17 cellular contexts compared by ENCODE assay signal in the genomic region with DNA sequence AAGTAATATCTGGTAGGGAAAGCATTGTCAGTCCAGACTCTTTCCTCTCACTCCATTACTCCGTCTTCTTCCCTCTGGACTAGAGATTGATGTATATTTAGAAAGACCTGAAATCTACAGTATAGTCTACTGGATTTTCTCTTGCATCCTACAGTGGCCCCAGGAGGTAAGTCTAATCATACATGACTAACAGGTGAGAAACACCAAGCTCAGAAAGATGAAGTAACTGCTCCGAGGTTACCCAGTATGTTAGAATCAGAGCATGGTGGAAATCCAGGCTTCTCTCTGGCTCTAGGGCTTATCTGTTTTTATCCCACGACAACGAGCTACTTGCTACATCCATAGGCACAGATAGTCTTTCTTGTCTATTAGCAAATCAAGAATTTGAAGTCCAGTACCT.
A peak's percentile ranks its signal among the peaks of the same experiment; 100 is the strongest.
DNase-seq lines count a peak whose midpoint lies in the region; ATAC-seq and TF ChIP-seq lines count a peak whose summit lies in the region.
"Had no signal": no experiment of that assay in that cellular context is flagged by ENCODE, and none has a peak within 500 bp of the region (broad histone marks: within the 10 kb centered on the region; RNA-seq: fewer than 3 reads in every experiment).

No MANE protein-coding gene starts in this region.

- no peak overlapping the region for H3K27ac Mint-ChIP-seq in GM23338
- H3K27ac Mint-ChIP-seq: CD14-positive monocyte; CD4-positive, alpha-beta memory T cell; H9 had no signal

- no peaks in the 10 kb centered on the region for H3K9me2 ChIP-seq in GM23338 (ENCODE audit: insufficient read depth)

- no peak overlapping the region for H3K4me2 ChIP-seq in GM23338
- H3K4me2 ChIP-seq: BLaER1 had no signal

- H3K4me1 Mint-ChIP-seq in GM23338 = peaks cover 2% of the 10 kb centered on the region; the same call in 1 of the 3 replicates
- H3K4me1 Mint-ChIP-seq: CD14-positive monocyte; CD4-positive, alpha-beta memory T cell; H9 had no signal

- no peaks in the 10 kb centered on the region for H3K9me3 Mint-ChIP-seq in GM23338
- H3K9me3 Mint-ChIP-seq: H9 had no signal

- ATAC-seq in RWPE2 (ENCODE audit: low read depth) (peak; percentile 40; the same call in 1 of the 3 replicates), HG03442 (IDR thresholded peaks at IDR 0.05; ENCODE audit: unreplicated experiment) (no peak), GM23338 (no peak)

- H3K4me3 Mint-ChIP-seq in GM23338 = no peak overlapping the region
- H3K4me3 Mint-ChIP-seq: CD14-positive monocyte; CD4-positive, alpha-beta memory T cell; H9 had no signal

- H3K79me2 ChIP-seq in GM23338 (replicated peaks; ENCODE audit: insufficient read depth) = no peaks in the 10 kb centered on the region

- no peaks in the 10 kb centered on the region; the same call in 2 of the 3 replicates for H3K36me3 Mint-ChIP-seq in GM23338 (ENCODE audit: low read depth)
- H3K36me3 Mint-ChIP-seq: CD14-positive monocyte; CD4-positive, alpha-beta memory T cell had no signal

- no peaks in the 10 kb centered on the region for H3K27me3 Mint-ChIP-seq in GM23338 (ENCODE audit: insufficient read depth, low read depth, poor library complexity)
- H3K27me3 Mint-ChIP-seq: CD4-positive, alpha-beta memory T cell had no signal

- TF ChIP-seq CTCF in RWPE2 (IDR thresholded peaks at IDR 0.05; ENCODE audit: poor library complexity, severe bottlenecking) (no peak), GM23338 (conservative IDR thresholded peaks at IDR 0.05; ENCODE audit: low read depth in 2 of 2) (no peak)

- H3K27ac ChIP-seq in RWPE2 (ENCODE audit: poor library complexity, severe bottlenecking) = no peak overlapping the region
- H3K27ac ChIP-seq in epithelial cell of prostate = peak overlapping the region; percentile 28
- H3K27ac ChIP-seq in GM23338 (ENCODE audit: low read depth) = no peak overlapping the region
- H3K27ac ChIP-seq: 22Rv1, BLaER1, HL-60 had no signal

- H3K36me3 ChIP-seq in RWPE2 (ENCODE audit: low read depth) (no peaks in the 10 kb centered on the region), GM23338 (ENCODE audit: insufficient read depth) (no peaks in the 10 kb centered on the region)
- H3K36me3 ChIP-seq: BLaER1 had no signal

- no peak overlapping the region for H2AFZ ChIP-seq in GM23338

- H3K27me3 ChIP-seq in RWPE2 (ENCODE audit: insufficient read depth, poor library complexity, severe bottlenecking) = no peaks in the 10 kb centered on the region
- no peaks in the 10 kb centered on the region for H3K27me3 ChIP-seq in GM23338 (ENCODE audit: insufficient read depth)
- H3K27me3 ChIP-seq: BLaER1 had no signal

- DNase-seq in NCI-H82 (lab: John Stamatoyannopoulos, UW) = peak; percentile 25
- no peak for DNase-seq in NCI-H82 treated with DMSO at 0.1 percent for 48 hours (lab: John Stamatoyannopoulos, UW; ENCODE audit: unreplicated experiment)
- no peak for DNase-seq in RWPE2 (ENCODE audit: low spot score)
- no peak for DNase-seq in epithelial cell of prostate (ENCODE audit: low read depth, low spot score)
- peak; percentile 15 for DNase-seq in kidney tubule cell (ENCODE audit: low spot score)
- no peak for DNase-seq in medulla oblongata (ENCODE audit: extremely low spot score)
- DNase-seq in GM23338 (ENCODE audit: low spot score) = no peak
- DNase-seq: CD4-positive, alpha-beta memory T cell; DMS153; DMS79; GDM1; H9 had no signal

- no peaks in the 10 kb centered on the region for H3F3A ChIP-seq in GM23338 (replicated peaks; ENCODE audit: low read depth)

- H3K9me3 ChIP-seq in RWPE2 (ENCODE audit: severe bottlenecking) = no peaks in the 10 kb centered on the region
- H3K9me3 ChIP-seq: BLaER1 had no signal

- H4K20me1 ChIP-seq in GM23338 (replicated peaks; ENCODE audit: insufficient read depth) = no peaks in the 10 kb centered on the region
- H4K20me1 ChIP-seq: BLaER1 had no signal

- H3K4me1 ChIP-seq in RWPE2 (ENCODE audit: insufficient read depth, poor library complexity, severe bottlenecking) (peaks cover 20% of the 10 kb centered on the region), GM23338 (ENCODE audit: insufficient read depth) (no peaks in the 10 kb centered on the region; the same call in 1 of the 2 replicates)
- H3K4me1 ChIP-seq: BLaER1 had no signal

- H3K4me3 ChIP-seq in RWPE2 (ENCODE audit: severe bottlenecking) (no peak overlapping the region), GM23338 (no peak overlapping the region)
- H3K4me3 ChIP-seq: BLaER1 had no signal

TF ChIP-seq in GM23338, 12 proteins besides CTCF, POLR2A, EP300 and RAD21 (continues in another document):
- no peak for TF ChIP-seq ZNF331 (CRISPR knock-in tag; IDR thresholded peaks at IDR 0.05; ENCODE audit: low read depth)
- no peak for TF ChIP-seq STAT1 (IDR thresholded peaks at IDR 0.05; ENCODE audit: unreplicated experiment)
- no peak for TF ChIP-seq NANOG (IDR thresholded peaks at IDR 0.05; ENCODE audit: borderline replicate concordance)
- TF ChIP-seq, protein P1, sequence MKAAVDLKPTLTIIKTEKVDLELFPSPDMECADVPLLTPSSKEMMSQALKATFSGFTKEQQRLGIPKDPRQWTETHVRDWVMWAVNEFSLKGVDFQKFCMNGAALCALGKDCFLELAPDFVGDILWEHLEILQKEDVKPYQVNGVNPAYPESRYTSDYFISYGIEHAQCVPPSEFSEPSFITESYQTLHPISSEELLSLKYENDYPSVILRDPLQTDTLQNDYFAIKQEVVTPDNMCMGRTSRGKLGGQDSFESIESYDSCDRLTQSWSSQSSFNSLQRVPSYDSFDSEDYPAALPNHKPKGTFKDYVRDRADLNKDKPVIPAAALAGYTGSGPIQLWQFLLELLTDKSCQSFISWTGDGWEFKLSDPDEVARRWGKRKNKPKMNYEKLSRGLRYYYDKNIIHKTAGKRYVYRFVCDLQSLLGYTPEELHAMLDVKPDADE (IDR thresholded peaks at IDR 0.05) = no peak
- TF ChIP-seq EZH2 (IDR thresholded peaks at IDR 0.05; ENCODE audit: low read depth, unreplicated experiment) = no peak
- no peak for TF ChIP-seq ZNF114 (CRISPR knock-in tag; IDR thresholded peaks at IDR 0.05)
- TF ChIP-seq CREB1 (CRISPR knock-in tag; IDR thresholded peaks at IDR 0.05; ENCODE audit: low read depth) = no peak
- TF ChIP-seq, protein P2, sequence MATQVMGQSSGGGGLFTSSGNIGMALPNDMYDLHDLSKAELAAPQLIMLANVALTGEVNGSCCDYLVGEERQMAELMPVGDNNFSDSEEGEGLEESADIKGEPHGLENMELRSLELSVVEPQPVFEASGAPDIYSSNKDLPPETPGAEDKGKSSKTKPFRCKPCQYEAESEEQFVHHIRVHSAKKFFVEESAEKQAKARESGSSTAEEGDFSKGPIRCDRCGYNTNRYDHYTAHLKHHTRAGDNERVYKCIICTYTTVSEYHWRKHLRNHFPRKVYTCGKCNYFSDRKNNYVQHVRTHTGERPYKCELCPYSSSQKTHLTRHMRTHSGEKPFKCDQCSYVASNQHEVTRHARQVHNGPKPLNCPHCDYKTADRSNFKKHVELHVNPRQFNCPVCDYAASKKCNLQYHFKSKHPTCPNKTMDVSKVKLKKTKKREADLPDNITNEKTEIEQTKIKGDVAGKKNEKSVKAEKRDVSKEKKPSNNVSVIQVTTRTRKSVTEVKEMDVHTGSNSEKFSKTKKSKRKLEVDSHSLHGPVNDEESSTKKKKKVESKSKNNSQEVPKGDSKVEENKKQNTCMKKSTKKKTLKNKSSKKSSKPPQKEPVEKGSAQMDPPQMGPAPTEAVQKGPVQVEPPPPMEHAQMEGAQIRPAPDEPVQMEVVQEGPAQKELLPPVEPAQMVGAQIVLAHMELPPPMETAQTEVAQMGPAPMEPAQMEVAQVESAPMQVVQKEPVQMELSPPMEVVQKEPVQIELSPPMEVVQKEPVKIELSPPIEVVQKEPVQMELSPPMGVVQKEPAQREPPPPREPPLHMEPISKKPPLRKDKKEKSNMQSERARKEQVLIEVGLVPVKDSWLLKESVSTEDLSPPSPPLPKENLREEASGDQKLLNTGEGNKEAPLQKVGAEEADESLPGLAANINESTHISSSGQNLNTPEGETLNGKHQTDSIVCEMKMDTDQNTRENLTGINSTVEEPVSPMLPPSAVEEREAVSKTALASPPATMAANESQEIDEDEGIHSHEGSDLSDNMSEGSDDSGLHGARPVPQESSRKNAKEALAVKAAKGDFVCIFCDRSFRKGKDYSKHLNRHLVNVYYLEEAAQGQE (IDR thresholded peaks at IDR 0.05; ENCODE audit: unreplicated experiment) = no peak
- TF ChIP-seq POLR2AphosphoS5 (IDR thresholded peaks at IDR 0.05; ENCODE audit: low read depth) = no peak

Comparison
In these comparisons a context has a peak if more than half of its experiments do, and no peak if none do; other contexts are left out.
1. DNase-seq: peak in NCI-H82 (single experiment) and kidney tubule cell (single experiment); none in NCI-H82 treated with DMSO at 0.1 percent for 48 hours (single experiment), RWPE2 (single experiment), epithelial cell of prostate (single experiment), medulla oblongata (single experiment) and GM23338 (single experiment).